ENCODE assay signal across 8 cellular contexts in the genomic region with DNA sequence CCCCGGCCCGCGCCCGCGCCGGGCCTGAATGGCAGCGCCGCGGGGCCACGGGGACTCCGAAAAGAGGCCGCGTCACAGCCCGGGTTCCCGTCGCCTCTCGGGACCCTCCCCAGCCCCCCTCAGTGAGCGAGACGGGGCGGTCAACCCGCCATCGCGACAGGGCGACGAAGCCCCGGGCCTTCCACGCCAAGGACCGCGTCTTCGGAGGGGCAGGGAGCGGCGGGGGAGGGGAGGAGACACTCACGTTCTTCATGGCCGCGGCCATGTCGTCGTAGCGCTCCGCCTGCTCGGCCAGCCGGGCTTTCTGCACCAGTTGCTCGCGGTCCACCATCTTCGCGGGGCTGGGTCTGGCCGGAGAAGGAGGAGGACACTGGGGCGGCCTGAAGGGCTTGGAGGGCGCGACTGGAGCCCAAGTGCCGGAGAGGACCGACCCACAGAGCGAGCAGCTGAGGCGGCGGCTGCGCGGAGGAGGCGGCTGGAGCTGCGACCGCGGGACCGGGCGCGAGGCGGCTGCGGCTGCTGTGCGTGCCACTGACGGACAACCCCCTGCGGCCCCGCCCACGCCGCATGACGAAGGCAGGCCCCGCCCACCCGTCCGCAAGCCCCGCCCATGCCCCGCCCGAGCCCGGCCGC. TPM values are rescaled to one million over a fixed set of nuclear protein-coding genes. Genes with fewer than 3 reads are reported as not detected.
DNase-seq lines count a peak whose midpoint lies in the region; ATAC-seq and TF ChIP-seq lines count a peak whose summit lies in the region.

Gene YWHAG, minus strand, starts transcription at position 514 of the 633 bp plus-strand sequence. Its CDS starts 183 bp downstream, at position 331.

- CTCF ChIA-PET in WTC11 (lab: Charles Lee), result interaction anchor here (0.7 to 1.6 kb wide), 6 partner anchors 17 to 76 kb away, joined by 3 to 6 read pairs (median 4); no protein-coding TSS in a partner anchor

- TF ChIP-seq CTCF in WTC11 (IDR thresholded peaks at IDR 0.05) (no peak), kidney epithelial cell (IDR thresholded peaks at IDR 0.05; ENCODE audit: insufficient read depth, low read length, poor library complexity, severe bottlenecking) (no peak)

- H3K4me3 Mint-ChIP-seq in WTC11, result peak within 1 kb of the TSS; percentile 96

- H3K36me3 Mint-ChIP-seq in WTC11, result peaks cover 41% of the 10 kb centered on the region

- H3K27ac Mint-ChIP-seq in WTC11, result peak within 1 kb of the TSS; percentile 95

- peak within 1 kb of the TSS; percentile 84 for H2AFZ ChIP-seq in ACC112 (ENCODE audit: low read length, unreplicated experiment)

- H3K36me3 ChIP-seq in ACC112 (ENCODE audit: insufficient read depth, low read length), result peaks cover 32% of the 10 kb centered on the region
- no peaks in the 10 kb centered on the region for H3K36me3 ChIP-seq in kidney epithelial cell (ENCODE audit: control insufficient read depth, insufficient read depth, low read length)

- peaks cover 27% of the 10 kb centered on the region for H3K4me1 ChIP-seq in ACC112 (ENCODE audit: control insufficient read depth, insufficient read depth, low read length, unreplicated experiment)

- H3K27me3 Mint-ChIP-seq in WTC11 (ENCODE audit: low read depth), result no peaks in the 10 kb centered on the region

- no peaks in the 10 kb centered on the region for H3K27me3 ChIP-seq in ACC112 (ENCODE audit: insufficient read depth, low read length)
- no peaks in the 10 kb centered on the region for H3K27me3 ChIP-seq in kidney epithelial cell (ENCODE audit: control insufficient read depth, insufficient read depth, low read length)

- peaks cover 38% of the 10 kb centered on the region for H3K4me1 Mint-ChIP-seq in WTC11

- DNase-seq in NCI-H2171 (lab: John Stamatoyannopoulos, UW), result peak; percentile 89
- peak; percentile 82 for DNase-seq in WTC11 (ENCODE audit: low spot score)
- DNase-seq in cerebellar nuclear complex (lab: John Stamatoyannopoulos, UW), result peak; percentile 20 to 80
- no peak for DNase-seq in kidney epithelial cell (ENCODE audit: low read depth)
- DNase-seq in stimulated activated CD4-positive, alpha-beta T cell treated with anti-CD3 and anti-CD28 coated beads, Interleukin-1b, Interleukin-23, amount 100 ng/mL, for 1 hour (ENCODE audit: low read depth in 2 of 2), result peak; percentile 72 to 74

- ATAC-seq in GM18520 (IDR thresholded peaks at IDR 0.05; ENCODE audit: unreplicated experiment), result peak; percentile 50
- ATAC-seq in HG03045 (IDR thresholded peaks at IDR 0.05; ENCODE audit: unreplicated experiment), result peak; percentile 69
- peak; percentile 62 for ATAC-seq in WTC11

- peak within 1 kb of the TSS; percentile 97 for H3K4me3 ChIP-seq in ACC112 (ENCODE audit: low read depth, low read length)
- peak within 1 kb of the TSS; percentile 86 for H3K4me3 ChIP-seq in kidney epithelial cell (ENCODE audit: low read depth, low read length)

- POLR2A ChIA-PET in WTC11 (lab: Charles Lee), result interaction anchor here (0.5 to 2.3 kb wide), 11 partner anchors 8 to 195 kb away, joined by 3 to 17 read pairs (median 3); partner anchors contain the start of gene UPK3B

- H3K9me3 Mint-ChIP-seq in WTC11, result no peaks in the 10 kb centered on the region

- H3K27ac ChIP-seq in ACC112 (ENCODE audit: low read depth, low read length), result peak within 1 kb of the TSS; percentile 90

- H3K79me2 ChIP-seq in ACC112 (ENCODE audit: control insufficient read depth, insufficient read depth, low read length, unreplicated experiment), result peaks cover 50% of the 10 kb centered on the region

TF ChIP-seq in WTC11, 78 proteins besides CTCF, POLR2A, EP300 and RAD21 (continues in another document):
- TF ChIP-seq NFE2L1 (CRISPR knock-in tag; IDR thresholded peaks at IDR 0.05) (peak; percentile 86), GTF2I (CRISPR knock-in tag; conservative IDR thresholded peaks at IDR 0.05) (no peak), RELA (CRISPR knock-in tag; IDR thresholded peaks at IDR 0.05; ENCODE audit: borderline replicate concordance) (peak; percentile 44; the same call in 1 of the 2 replicates), ATF6 (CRISPR knock-in tag; IDR thresholded peaks at IDR 0.05) (no peak), OVOL2 (CRISPR knock-in tag; IDR thresholded peaks at IDR 0.05; ENCODE audit: borderline replicate concordance) (no peak), TCF7 (CRISPR knock-in tag; IDR thresholded peaks at IDR 0.05; ENCODE audit: low read depth) (no peak)
- TF ChIP-seq, protein P1, sequence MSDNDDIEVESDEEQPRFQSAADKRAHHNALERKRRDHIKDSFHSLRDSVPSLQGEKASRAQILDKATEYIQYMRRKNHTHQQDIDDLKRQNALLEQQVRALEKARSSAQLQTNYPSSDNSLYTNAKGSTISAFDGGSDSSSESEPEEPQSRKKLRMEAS (CRISPR knock-in tag; IDR thresholded peaks at IDR 0.05), result peak; percentile 69; the same call in 1 of the 2 replicates
- TF ChIP-seq, protein P2, sequence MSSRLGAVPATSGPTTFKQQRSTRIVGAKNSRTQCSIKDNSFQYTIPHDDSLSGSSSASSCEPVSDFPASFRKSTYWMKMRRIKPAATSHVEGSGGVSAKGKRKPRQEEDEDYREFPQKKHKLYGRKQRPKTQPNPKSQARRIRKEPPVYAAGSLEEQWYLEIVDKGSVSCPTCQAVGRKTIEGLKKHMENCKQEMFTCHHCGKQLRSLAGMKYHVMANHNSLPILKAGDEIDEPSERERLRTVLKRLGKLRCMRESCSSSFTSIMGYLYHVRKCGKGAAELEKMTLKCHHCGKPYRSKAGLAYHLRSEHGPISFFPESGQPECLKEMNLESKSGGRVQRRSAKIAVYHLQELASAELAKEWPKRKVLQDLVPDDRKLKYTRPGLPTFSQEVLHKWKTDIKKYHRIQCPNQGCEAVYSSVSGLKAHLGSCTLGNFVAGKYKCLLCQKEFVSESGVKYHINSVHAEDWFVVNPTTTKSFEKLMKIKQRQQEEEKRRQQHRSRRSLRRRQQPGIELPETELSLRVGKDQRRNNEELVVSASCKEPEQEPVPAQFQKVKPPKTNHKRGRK (CRISPR knock-in tag; IDR thresholded peaks at IDR 0.05; ENCODE audit: borderline replicate concordance), result no peak
- TF ChIP-seq, protein P3, sequence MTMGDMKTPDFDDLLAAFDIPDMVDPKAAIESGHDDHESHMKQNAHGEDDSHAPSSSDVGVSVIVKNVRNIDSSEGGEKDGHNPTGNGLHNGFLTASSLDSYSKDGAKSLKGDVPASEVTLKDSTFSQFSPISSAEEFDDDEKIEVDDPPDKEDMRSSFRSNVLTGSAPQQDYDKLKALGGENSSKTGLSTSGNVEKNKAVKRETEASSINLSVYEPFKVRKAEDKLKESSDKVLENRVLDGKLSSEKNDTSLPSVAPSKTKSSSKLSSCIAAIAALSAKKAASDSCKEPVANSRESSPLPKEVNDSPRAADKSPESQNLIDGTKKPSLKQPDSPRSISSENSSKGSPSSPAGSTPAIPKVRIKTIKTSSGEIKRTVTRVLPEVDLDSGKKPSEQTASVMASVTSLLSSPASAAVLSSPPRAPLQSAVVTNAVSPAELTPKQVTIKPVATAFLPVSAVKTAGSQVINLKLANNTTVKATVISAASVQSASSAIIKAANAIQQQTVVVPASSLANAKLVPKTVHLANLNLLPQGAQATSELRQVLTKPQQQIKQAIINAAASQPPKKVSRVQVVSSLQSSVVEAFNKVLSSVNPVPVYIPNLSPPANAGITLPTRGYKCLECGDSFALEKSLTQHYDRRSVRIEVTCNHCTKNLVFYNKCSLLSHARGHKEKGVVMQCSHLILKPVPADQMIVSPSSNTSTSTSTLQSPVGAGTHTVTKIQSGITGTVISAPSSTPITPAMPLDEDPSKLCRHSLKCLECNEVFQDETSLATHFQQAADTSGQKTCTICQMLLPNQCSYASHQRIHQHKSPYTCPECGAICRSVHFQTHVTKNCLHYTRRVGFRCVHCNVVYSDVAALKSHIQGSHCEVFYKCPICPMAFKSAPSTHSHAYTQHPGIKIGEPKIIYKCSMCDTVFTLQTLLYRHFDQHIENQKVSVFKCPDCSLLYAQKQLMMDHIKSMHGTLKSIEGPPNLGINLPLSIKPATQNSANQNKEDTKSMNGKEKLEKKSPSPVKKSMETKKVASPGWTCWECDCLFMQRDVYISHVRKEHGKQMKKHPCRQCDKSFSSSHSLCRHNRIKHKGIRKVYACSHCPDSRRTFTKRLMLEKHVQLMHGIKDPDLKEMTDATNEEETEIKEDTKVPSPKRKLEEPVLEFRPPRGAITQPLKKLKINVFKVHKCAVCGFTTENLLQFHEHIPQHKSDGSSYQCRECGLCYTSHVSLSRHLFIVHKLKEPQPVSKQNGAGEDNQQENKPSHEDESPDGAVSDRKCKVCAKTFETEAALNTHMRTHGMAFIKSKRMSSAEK (CRISPR knock-in tag; IDR thresholded peaks at IDR 0.05; ENCODE audit: borderline replicate concordance), result no peak
- TF ChIP-seq, protein P4, sequence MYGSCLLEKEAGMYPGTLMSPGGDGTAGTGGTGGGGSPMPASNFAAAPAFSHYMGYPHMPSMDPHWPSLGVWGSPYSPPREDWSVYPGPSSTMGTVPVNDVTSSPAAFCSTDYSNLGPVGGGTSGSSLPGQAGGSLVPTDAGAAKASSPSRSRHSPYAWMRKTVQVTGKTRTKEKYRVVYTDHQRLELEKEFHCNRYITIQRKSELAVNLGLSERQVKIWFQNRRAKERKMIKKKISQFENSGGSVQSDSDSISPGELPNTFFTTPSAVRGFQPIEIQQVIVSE (CRISPR knock-in tag; IDR thresholded peaks at IDR 0.05; ENCODE audit: borderline replicate concordance), result no peak
- TF ChIP-seq, protein P5, sequence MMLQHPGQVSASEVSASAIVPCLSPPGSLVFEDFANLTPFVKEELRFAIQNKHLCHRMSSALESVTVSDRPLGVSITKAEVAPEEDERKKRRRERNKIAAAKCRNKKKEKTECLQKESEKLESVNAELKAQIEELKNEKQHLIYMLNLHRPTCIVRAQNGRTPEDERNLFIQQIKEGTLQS (CRISPR knock-in tag; conservative IDR thresholded peaks at IDR 0.05), result no peak

RNA-seq across cellular contexts. Expression of gene YWHAG, which starts in this region (rescaled TPM):
- total RNA-seq in WTC11 (2021), result 192 to 201 TPM (median 200 TPM) in 3 replicates
- 114 and 115 TPM in 2 replicates for total RNA-seq in kidney epithelial cell
